In the genomic region with DNA sequence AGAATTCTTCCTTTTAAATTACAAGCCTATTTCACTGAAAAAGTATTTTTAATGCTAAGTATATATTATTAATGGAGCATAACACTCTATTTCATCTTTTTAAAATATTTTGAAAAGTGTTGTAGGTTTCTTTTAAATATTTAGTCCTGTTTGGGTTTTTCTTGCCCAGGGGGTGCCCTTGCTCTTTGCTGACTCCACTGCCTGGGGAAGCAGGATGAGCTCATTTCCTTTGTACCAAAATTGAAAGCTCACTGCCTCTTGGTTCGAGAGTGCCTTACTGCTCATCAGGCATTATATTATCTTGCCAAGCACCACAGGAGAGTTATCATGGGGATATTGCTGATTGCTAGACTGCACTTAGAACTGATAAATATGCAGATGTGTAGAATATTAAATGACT, we compare ENCODE assay signal across 10 cellular contexts.
A peak's percentile ranks its signal among the peaks of the same experiment; 100 is the strongest.
DNase-seq lines count a peak whose midpoint lies in the region; ATAC-seq and TF ChIP-seq lines count a peak whose summit lies in the region.
"Had no signal": no experiment of that assay in that cellular context is flagged by ENCODE, and none has a peak within 500 bp of the region (broad histone marks: within the 10 kb centered on the region; RNA-seq: fewer than 3 reads in every experiment).

No MANE protein-coding gene starts in this region.

- H3K27ac Mint-ChIP-seq in CD4-positive, alpha-beta T cell, result no peak overlapping the region

- H3K27ac ChIP-seq in CD4-positive, alpha-beta T cell (ENCODE audit: low read depth, low read length), result no peak overlapping the region

- TF ChIP-seq CTCF in CD4-positive, alpha-beta T cell (IDR thresholded peaks at IDR 0.05), result no peak

- H3K4me3 Mint-ChIP-seq in CD4-positive, alpha-beta T cell, result no peak overlapping the region

- ATAC-seq in HG02943 (IDR thresholded peaks at IDR 0.05; ENCODE audit: low read depth, unreplicated experiment) (peak; percentile 81), GM18517 (IDR thresholded peaks at IDR 0.05; ENCODE audit: unreplicated experiment) (no peak)
- ATAC-seq in CD4-positive, alpha-beta T cell (ENCODE audit: poor library complexity), result no peak

- no peaks in the 10 kb centered on the region for H3K36me3 Mint-ChIP-seq in CD4-positive, alpha-beta T cell (ENCODE audit: low read depth)

- CTCF ChIA-PET in CD4-positive, alpha-beta T cell (lab: Charles Lee), result no interaction called here

- no peaks in the 10 kb centered on the region for H3K9me3 ChIP-seq in CD4-positive, alpha-beta T cell (ENCODE audit: control insufficient read depth, low read length)

- H3K4me1 Mint-ChIP-seq in CD4-positive, alpha-beta T cell (ENCODE audit: low read depth), result no peaks in the 10 kb centered on the region

- intact Hi-C loops in CD4-positive, alpha-beta T cell (cut with DNase I, micrococcal nuclease), result no loop called here

- DNase-seq in EH (ENCODE audit: low read depth) (peak; percentile 0), UCSD-AML1 (lab: John Stamatoyannopoulos, UW; ENCODE audit: unreplicated experiment) (peak; percentile 5), glomerular endothelial cell (ENCODE audit: extremely low read depth, low read depth, low spot score) (peak; percentile 14), SHP77 treated with DMSO at 0.1 percent for 48 hours (lab: John Stamatoyannopoulos, UW) (no peak), COLO829 (ENCODE audit: low spot score) (no peak)
- no peak for DNase-seq in CD4-positive, alpha-beta T cell
- DNase-seq: central memory CD4-positive, alpha-beta T cell; NCI-H1092 had no signal

- H3K27me3 Mint-ChIP-seq in CD4-positive, alpha-beta T cell, result no peaks in the 10 kb centered on the region

- H3K9me3 Mint-ChIP-seq in CD4-positive, alpha-beta T cell, result peaks cover 2% of the 10 kb centered on the region

- POLR2A ChIA-PET in CD4-positive, alpha-beta T cell (lab: Charles Lee), result interaction anchor here (0.6 kb wide), 1 partner anchor 333 kb away, joined by 3 read pairs; no protein-coding TSS in a partner anchor

- no peaks in the 10 kb centered on the region for H3K27me3 ChIP-seq in CD4-positive, alpha-beta T cell (ENCODE audit: control insufficient read depth, insufficient read depth, low read length)

Comparison
In these comparisons a context has a peak if more than half of its experiments do, and no peak if none do; other contexts are left out.
1. DNase-seq: peak in EH (single experiment), UCSD-AML1 (single experiment) and glomerular endothelial cell (single experiment); none in SHP77 treated with DMSO at 0.1 percent for 48 hours (single experiment), CD4-positive, alpha-beta T cell (0 of 10) and COLO829 (single experiment).